23 cellular contexts compared by ENCODE assay signal in the genomic region with DNA sequence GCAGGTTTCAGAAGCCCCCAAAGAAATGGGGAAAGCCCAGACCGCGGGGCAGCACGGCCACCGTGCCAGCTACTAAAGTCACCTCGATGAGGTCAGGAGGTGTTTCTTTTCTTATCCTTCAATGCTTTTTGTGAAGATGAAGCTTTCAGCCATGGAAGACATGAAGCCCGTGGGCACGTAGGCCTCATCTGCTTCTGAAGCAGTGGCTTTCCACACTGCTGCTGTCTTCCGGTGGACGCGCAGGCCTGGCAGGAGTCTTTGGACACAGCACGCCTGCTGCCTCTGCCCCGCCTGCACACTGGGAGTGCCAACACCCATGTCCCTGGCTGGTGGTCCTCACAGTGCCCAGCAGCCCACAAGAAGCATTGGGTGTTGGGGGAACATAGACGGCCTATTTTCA.
"Had no signal": no experiment of that assay in that cellular context is flagged by ENCODE, and none has a peak within 500 bp of the region (broad histone marks: within the 10 kb centered on the region; RNA-seq: fewer than 3 reads in every experiment).

No MANE protein-coding gene starts in this region.

- H3K4me3 ChIP-seq: K562, SJSA1, SK-N-MC had no signal

- FAIRE-seq: K562, RCC 7860 had no signal

- H3K36me3 ChIP-seq: SJSA1 had no signal

- H3K9ac ChIP-seq: KMS-11 had no signal

- H3K27me3 Mint-ChIP-seq: IgD-negative memory B cell had no signal

- H3K4me2 ChIP-seq: KMS-11 had no signal

- ATAC-seq: K562 had no signal

- H3K27ac Mint-ChIP-seq: IgD-negative memory B cell had no signal

- DNase-seq: Kasumi-1, MM.1S, NCI-H1092 treated with DMSO at 0.1 percent for 48 hours, NCI-H1436, NCI-H187, NCI-H2029, NCI-H2081 treated with DMSO at 0.1 percent for 48 hours, NCI-H2171, NCI-H226, NCI-H446, NCI-H510A, NCI-H524 treated with DMSO at 0.1 percent for 48 hours, NCI-H69, NCI-H774, Right ventricle myocardium superior, RPMI8226, SIG-M5 had no signal

- H3K4me1 Mint-ChIP-seq: IgD-negative memory B cell had no signal

- H3K4me3 Mint-ChIP-seq: IgD-negative memory B cell had no signal

- H3K27ac ChIP-seq: KMS-11, SJSA1, SK-N-MC had no signal

- H3K27me3 ChIP-seq: SJSA1 had no signal

- H3K4me1 ChIP-seq: SJSA1 had no signal
